Comparison of ENCODE assay signal across 2 cellular contexts in genomic region chr1:93275634-93276295, GRCh38.
TF ChIP-seq lines count a peak whose summit lies in the region.

No MANE protein-coding gene starts in this region.

TF ChIP-seq in WTC11, 78 proteins besides CTCF, POLR2A, EP300 and RAD21 (continued from another document):
- TF ChIP-seq SP1 (CRISPR knock-in tag; conservative IDR thresholded peaks at IDR 0.05), result no peak
- no peak for TF ChIP-seq RORB (CRISPR knock-in tag; IDR thresholded peaks at IDR 0.05)
- TF ChIP-seq GTF2I (CRISPR knock-in tag; conservative IDR thresholded peaks at IDR 0.05), result no peak
- TF ChIP-seq, protein P1, sequence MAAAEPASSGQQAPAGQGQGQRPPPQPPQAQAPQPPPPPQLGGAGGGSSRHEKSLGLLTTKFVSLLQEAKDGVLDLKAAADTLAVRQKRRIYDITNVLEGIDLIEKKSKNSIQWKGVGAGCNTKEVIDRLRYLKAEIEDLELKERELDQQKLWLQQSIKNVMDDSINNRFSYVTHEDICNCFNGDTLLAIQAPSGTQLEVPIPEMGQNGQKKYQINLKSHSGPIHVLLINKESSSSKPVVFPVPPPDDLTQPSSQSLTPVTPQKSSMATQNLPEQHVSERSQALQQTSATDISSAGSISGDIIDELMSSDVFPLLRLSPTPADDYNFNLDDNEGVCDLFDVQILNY (CRISPR knock-in tag; IDR thresholded peaks at IDR 0.05), result no peak
- TF ChIP-seq OVOL2 (CRISPR knock-in tag; IDR thresholded peaks at IDR 0.05; ENCODE audit: borderline replicate concordance), result no peak
- no peak for TF ChIP-seq IRF2 (CRISPR knock-in tag; IDR thresholded peaks at IDR 0.05; ENCODE audit: borderline replicate concordance, low read depth)
- TF ChIP-seq, protein P2, sequence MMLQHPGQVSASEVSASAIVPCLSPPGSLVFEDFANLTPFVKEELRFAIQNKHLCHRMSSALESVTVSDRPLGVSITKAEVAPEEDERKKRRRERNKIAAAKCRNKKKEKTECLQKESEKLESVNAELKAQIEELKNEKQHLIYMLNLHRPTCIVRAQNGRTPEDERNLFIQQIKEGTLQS (CRISPR knock-in tag; conservative IDR thresholded peaks at IDR 0.05), result no peak
- TF ChIP-seq, protein P3, sequence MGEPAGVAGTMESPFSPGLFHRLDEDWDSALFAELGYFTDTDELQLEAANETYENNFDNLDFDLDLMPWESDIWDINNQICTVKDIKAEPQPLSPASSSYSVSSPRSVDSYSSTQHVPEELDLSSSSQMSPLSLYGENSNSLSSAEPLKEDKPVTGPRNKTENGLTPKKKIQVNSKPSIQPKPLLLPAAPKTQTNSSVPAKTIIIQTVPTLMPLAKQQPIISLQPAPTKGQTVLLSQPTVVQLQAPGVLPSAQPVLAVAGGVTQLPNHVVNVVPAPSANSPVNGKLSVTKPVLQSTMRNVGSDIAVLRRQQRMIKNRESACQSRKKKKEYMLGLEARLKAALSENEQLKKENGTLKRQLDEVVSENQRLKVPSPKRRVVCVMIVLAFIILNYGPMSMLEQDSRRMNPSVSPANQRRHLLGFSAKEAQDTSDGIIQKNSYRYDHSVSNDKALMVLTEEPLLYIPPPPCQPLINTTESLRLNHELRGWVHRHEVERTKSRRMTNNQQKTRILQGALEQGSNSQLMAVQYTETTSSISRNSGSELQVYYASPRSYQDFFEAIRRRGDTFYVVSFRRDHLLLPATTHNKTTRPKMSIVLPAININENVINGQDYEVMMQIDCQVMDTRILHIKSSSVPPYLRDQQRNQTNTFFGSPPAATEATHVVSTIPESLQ (CRISPR knock-in tag; IDR thresholded peaks at IDR 0.05), result no peak
- no peak for TF ChIP-seq ZNF671 (CRISPR knock-in tag; IDR thresholded peaks at IDR 0.05)
- no peak for TF ChIP-seq HMGA2 (CRISPR knock-in tag; IDR thresholded peaks at IDR 0.05)
- no peak for TF ChIP-seq ERG (CRISPR knock-in tag; IDR thresholded peaks at IDR 0.05)

TF ChIP-seq in HepG2, 621 proteins besides CTCF, POLR2A, EP300 and RAD21 (continued from another document and continues in another):
- peak; percentile 50; the same call in 1 of the 2 replicates for TF ChIP-seq ARID5B (CRISPR knock-in tag; IDR thresholded peaks at IDR 0.05)
- peak; percentile 83 for TF ChIP-seq PAXIP1 (CRISPR knock-in tag; conservative IDR thresholded peaks at IDR 0.05)
- TF ChIP-seq FOXP1 (IDR thresholded peaks at IDR 0.05), result no peak
- TF ChIP-seq FOXP1 (CRISPR knock-in tag; IDR thresholded peaks at IDR 0.05), result 0 out of 2 replicates have a peak, but pooled peaks have one; percentile 7
- TF ChIP-seq NR1H2 (CRISPR knock-in tag; IDR thresholded peaks at IDR 0.05; ENCODE audit: borderline replicate concordance, low read depth), result no peak
- TF ChIP-seq, protein P4, sequence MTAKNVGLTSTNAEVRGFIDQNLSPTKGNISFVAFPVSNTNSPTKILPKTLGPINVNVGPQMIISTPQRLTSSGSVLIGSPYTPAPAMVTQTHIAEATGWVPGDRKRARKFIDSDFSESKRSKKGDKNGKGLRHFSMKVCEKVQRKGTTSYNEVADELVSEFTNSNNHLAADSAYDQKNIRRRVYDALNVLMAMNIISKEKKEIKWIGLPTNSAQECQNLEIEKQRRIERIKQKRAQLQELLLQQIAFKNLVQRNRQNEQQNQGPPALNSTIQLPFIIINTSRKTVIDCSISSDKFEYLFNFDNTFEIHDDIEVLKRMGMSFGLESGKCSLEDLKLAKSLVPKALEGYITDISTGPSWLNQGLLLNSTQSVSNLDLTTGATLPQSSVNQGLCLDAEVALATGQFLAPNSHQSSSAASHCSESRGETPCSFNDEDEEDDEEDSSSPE (CRISPR knock-in tag; IDR thresholded peaks at IDR 0.05), result 0 out of 2 replicates have a peak, but pooled peaks have one; percentile 32
- TF ChIP-seq LCORL (IDR thresholded peaks at IDR 0.05), result no peak
- peak; percentile 40; the same call in 1 of the 2 replicates for TF ChIP-seq LCORL (CRISPR knock-in tag; IDR thresholded peaks at IDR 0.05)
- no peak for TF ChIP-seq ZNF274 (CRISPR knock-in tag; IDR thresholded peaks at IDR 0.05)
- 0 out of 2 replicates have a peak, but pooled peaks have one; percentile 58 for TF ChIP-seq ZSCAN29 (CRISPR knock-in tag; conservative IDR thresholded peaks at IDR 0.05)
- TF ChIP-seq ELF3 (CRISPR knock-in tag; IDR thresholded peaks at IDR 0.05), result peak; percentile 47
- TF ChIP-seq DR1 (CRISPR knock-in tag; IDR thresholded peaks at IDR 0.05), result no peak
- TF ChIP-seq ZSCAN25 (CRISPR knock-in tag; IDR thresholded peaks at IDR 0.05), result no peak
- no peak for TF ChIP-seq ZNF678 (CRISPR knock-in tag; IDR thresholded peaks at IDR 0.05)
- TF ChIP-seq NFATC3 (CRISPR knock-in tag; IDR thresholded peaks at IDR 0.05), result no peak
- TF ChIP-seq GFI1 (CRISPR knock-in tag; IDR thresholded peaks at IDR 0.05; ENCODE audit: borderline replicate concordance), result peak; percentile 71
- peak; percentile 70; the same call in 1 of the 2 replicates for TF ChIP-seq EHMT2 (IDR thresholded peaks at IDR 0.05; ENCODE audit: borderline replicate concordance, low read depth, low read length)
- TF ChIP-seq HOMEZ (CRISPR knock-in tag; IDR thresholded peaks at IDR 0.05; ENCODE audit: low read depth), result peak; percentile 58; the same call in 1 of the 2 replicates
- TF ChIP-seq MED1 (CRISPR knock-in tag; IDR thresholded peaks at IDR 0.05), result peak; percentile 25; the same call in 1 of the 2 replicates
- TF ChIP-seq SAP130 (CRISPR knock-in tag; IDR thresholded peaks at IDR 0.05; ENCODE audit: low read depth), result peak; percentile 72
- TF ChIP-seq, protein P5, sequence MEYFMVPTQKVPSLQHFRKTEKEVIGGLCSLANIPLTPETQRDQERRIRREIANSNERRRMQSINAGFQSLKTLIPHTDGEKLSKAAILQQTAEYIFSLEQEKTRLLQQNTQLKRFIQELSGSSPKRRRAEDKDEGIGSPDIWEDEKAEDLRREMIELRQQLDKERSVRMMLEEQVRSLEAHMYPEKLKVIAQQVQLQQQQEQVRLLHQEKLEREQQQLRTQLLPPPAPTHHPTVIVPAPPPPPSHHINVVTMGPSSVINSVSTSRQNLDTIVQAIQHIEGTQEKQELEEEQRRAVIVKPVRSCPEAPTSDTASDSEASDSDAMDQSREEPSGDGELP (IDR thresholded peaks at IDR 0.05; ENCODE audit: borderline replicate concordance, low read depth), result peak; percentile 94
- no peak for TF ChIP-seq ZNF136 (CRISPR knock-in tag; IDR thresholded peaks at IDR 0.05; ENCODE audit: low read depth)
- no peak for TF ChIP-seq ZNF724P (CRISPR knock-in tag; IDR thresholded peaks at IDR 0.05; ENCODE audit: borderline replicate concordance)
- TF ChIP-seq ZFAT (CRISPR knock-in tag; conservative IDR thresholded peaks at IDR 0.05), result peak; percentile 99
- TF ChIP-seq TAF15 (IDR thresholded peaks at IDR 0.05; ENCODE audit: low read depth, low read length, poor library complexity, severe bottlenecking), result no peak
- TF ChIP-seq ZNF614 (CRISPR knock-in tag; IDR thresholded peaks at IDR 0.05; ENCODE audit: borderline replicate concordance), result 0 out of 2 replicates have a peak, but pooled peaks have one; percentile 65
- TF ChIP-seq, protein P6, sequence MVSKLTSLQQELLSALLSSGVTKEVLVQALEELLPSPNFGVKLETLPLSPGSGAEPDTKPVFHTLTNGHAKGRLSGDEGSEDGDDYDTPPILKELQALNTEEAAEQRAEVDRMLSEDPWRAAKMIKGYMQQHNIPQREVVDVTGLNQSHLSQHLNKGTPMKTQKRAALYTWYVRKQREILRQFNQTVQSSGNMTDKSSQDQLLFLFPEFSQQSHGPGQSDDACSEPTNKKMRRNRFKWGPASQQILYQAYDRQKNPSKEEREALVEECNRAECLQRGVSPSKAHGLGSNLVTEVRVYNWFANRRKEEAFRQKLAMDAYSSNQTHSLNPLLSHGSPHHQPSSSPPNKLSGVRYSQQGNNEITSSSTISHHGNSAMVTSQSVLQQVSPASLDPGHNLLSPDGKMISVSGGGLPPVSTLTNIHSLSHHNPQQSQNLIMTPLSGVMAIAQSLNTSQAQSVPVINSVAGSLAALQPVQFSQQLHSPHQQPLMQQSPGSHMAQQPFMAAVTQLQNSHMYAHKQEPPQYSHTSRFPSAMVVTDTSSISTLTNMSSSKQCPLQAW (CRISPR knock-in tag; IDR thresholded peaks at IDR 0.05), result 0 out of 2 replicates have a peak, but pooled peaks have one; percentile 43
- 0 out of 2 replicates have a peak, but pooled peaks have one; percentile 17 for TF ChIP-seq NKX3-1 (CRISPR knock-in tag; IDR thresholded peaks at IDR 0.05)
- TF ChIP-seq, protein P7, sequence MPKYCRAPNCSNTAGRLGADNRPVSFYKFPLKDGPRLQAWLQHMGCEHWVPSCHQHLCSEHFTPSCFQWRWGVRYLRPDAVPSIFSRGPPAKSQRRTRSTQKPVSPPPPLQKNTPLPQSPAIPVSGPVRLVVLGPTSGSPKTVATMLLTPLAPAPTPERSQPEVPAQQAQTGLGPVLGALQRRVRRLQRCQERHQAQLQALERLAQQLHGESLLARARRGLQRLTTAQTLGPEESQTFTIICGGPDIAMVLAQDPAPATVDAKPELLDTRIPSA (CRISPR knock-in tag; IDR thresholded peaks at IDR 0.05; ENCODE audit: borderline replicate concordance), result no peak
- no peak for TF ChIP-seq BCLAF1 (IDR thresholded peaks at IDR 0.05)
